25 cellular contexts compared by ENCODE assay signal in genomic region chrX:9730752-9731151, GRCh38. TPM values are rescaled to one million over a fixed set of nuclear protein-coding genes. Genes with fewer than 3 reads are reported as not detected.
DNase-seq lines count a peak whose midpoint lies in the region; ATAC-seq and TF ChIP-seq lines count a peak whose summit lies in the region.
"Had no signal": no experiment of that assay in that cellular context is flagged by ENCODE, and none has a peak within 500 bp of the region (broad histone marks: within the 10 kb centered on the region; RNA-seq: fewer than 3 reads in every experiment).

No MANE protein-coding gene starts in this region.

- CTCF ChIA-PET in mammary epithelial cell (lab: Charles Lee; ENCODE audit: low non-redundant PET): no interaction called here

- WGBS in mammary epithelial cell (ENCODE audit: low coverage, missing lambda C conversion rate): 0% methylated on average over 1 of the region's 1 CpG

- dilution Hi-C loops in mammary epithelial cell (cut with HindIII; ENCODE audit: low sequenced_read_pairs): no loop called here

- H3K9ac ChIP-seq in mammary epithelial cell (ENCODE audit: insufficient read depth, low read length): no peak overlapping the region

- no peak overlapping the region for H3K27ac ChIP-seq in mammary epithelial cell (ENCODE audit: insufficient read depth, low read depth, low read length)
- H3K27ac ChIP-seq: cardiac muscle cell, ovary, tibial artery had no signal

- intact Hi-C loops in mammary epithelial cell (cut with micrococcal nuclease): no loop called here

- BruUV-seq in mammary epithelial cell (replicated peaks; lab: Mats Ljungman, UMichigan): no TSS peak

- H3K79me2 ChIP-seq in mammary epithelial cell (ENCODE audit: insufficient read depth, low read length): no peaks in the 10 kb centered on the region

- no peaks in the 10 kb centered on the region for H3K36me3 ChIP-seq in mammary epithelial cell (ENCODE audit: insufficient read depth, low read length)
- H3K36me3 ChIP-seq: cardiac muscle cell, ovary, tibial artery had no signal

- H3K4me2 ChIP-seq in mammary epithelial cell (ENCODE audit: insufficient read depth, low read depth, low read length): no peak overlapping the region
- H3K4me2 ChIP-seq: smooth muscle cell had no signal

- H3K4me1 ChIP-seq in mammary epithelial cell (ENCODE audit: insufficient read depth, low read length): no peaks in the 10 kb centered on the region
- H3K4me1 ChIP-seq: tibial artery had no signal

- in situ Hi-C loops in mammary epithelial cell (cut with MboI; ENCODE audit: low sequenced_read_pairs in 2 of 2): no loop called here

- no peak for TF ChIP-seq CTCF in GM12865 (IDR thresholded peaks at IDR 0.05; ENCODE audit: insufficient read depth, low read depth, low read length, missing control alignments)
- no peak for TF ChIP-seq CTCF in mammary epithelial cell (conservative IDR thresholded peaks at IDR 0.05 in 1 of 2, IDR thresholded peaks at IDR 0.05 in 1 of 2; ENCODE audit: extremely low read depth in 1 of 2, insufficient read depth in 1 of 2, low read depth in 1 of 2, low read length in 2 of 2)

- ATAC-seq in HG02870 (IDR thresholded peaks at IDR 0.05; ENCODE audit: unreplicated experiment): peak; percentile 77
- no peak for ATAC-seq in GM19023 (IDR thresholded peaks at IDR 0.05; ENCODE audit: unreplicated experiment)
- ATAC-seq: HCT116, K562, mucosa of descending colon, SK-N-SH treated with all-trans-retinoic acid at 6 μM for 48 hours had no signal

- no peak overlapping the region for H2AFZ ChIP-seq in mammary epithelial cell (ENCODE audit: low read depth, low read length)

- H3K27me3 ChIP-seq in mammary epithelial cell (ENCODE audit: insufficient read depth, low read length): no peaks in the 10 kb centered on the region
- H3K27me3 ChIP-seq: cardiac muscle cell, ovary, tibial artery had no signal

- DNase-seq in CD1c-positive myeloid dendritic cell (ENCODE audit: extremely low spot score): peak; percentile 50
- peak; percentile 9 for DNase-seq in GM12865 (ENCODE audit: low read depth)
- peak; percentile 62 for DNase-seq in mammary epithelial cell
- no peak for DNase-seq in HK-2 (ENCODE audit: unreplicated experiment)
- no peak for DNase-seq in germinal center (ENCODE audit: low spot score)
- DNase-seq: activated CD4-positive, alpha-beta T cell treated with anti-CD3 and anti-CD28 coated beads, Interleukin-2, amount 50 U/mL, for 4 hours; activated gamma-delta T cell treated with Interleukin-2 at 50 U/mL for 16 hours; EL; mucosa of descending colon; NCI-H1417 treated with DMSO at 0.1 percent for 48 hours; NCI-H2081 treated with DMSO at 0.1 percent for 48 hours; NCI-H446; NCI-H82; ovary; stimulated activated CD4-positive, alpha-beta T cell treated with anti-CD3 and anti-CD28 coated beads, Interleukin-4, amount 100 ng/mL, for 1 hour; tibial artery had no signal

- H3K4me3 ChIP-seq in GM12865 (ENCODE audit: low read depth, low read length) (no peak overlapping the region), mammary epithelial cell (replicated peaks in 1 of 3; ENCODE audit: insufficient read depth in 1 of 3, low read depth in 2 of 3, low read length in 3 of 3) (no peak overlapping the region)
- H3K4me3 ChIP-seq: cardiac muscle cell, K562, mucosa of descending colon, ovary, smooth muscle cell, tibial artery had no signal

- H4K20me1 ChIP-seq in mammary epithelial cell (ENCODE audit: insufficient read depth, low read length): no peaks in the 10 kb centered on the region

- peaks cover 19% of the 10 kb centered on the region for H3K9me3 ChIP-seq in mammary epithelial cell (replicated peaks; ENCODE audit: insufficient read depth, low read length)
- H3K9me3 ChIP-seq: mucosa of descending colon, ovary had no signal

RNA-seq across cellular contexts. Expression of gene GPR143, which starts 34.9 kb away (rescaled TPM):
- total RNA-seq in mammary epithelial cell: not detected
- polyA plus RNA-seq in mammary epithelial cell: not detected
- not detected for polyA minus RNA-seq in mammary epithelial cell
- total RNA-seq: K562, OCI-LY7 had no signal
- polyA plus RNA-seq: CD14-positive monocyte, K562 had no signal

RNA-seq across cellular contexts. Expression of gene SHROOM2, which starts 55.5 kb away (rescaled TPM):
- 10 to 100 TPM in 1 of 2 donors, 1 to 10 TPM in 1; 9.7 to 12.0 TPM for total RNA-seq in mammary epithelial cell
- 8.7 TPM for polyA plus RNA-seq in mammary epithelial cell
- 13.8 TPM for polyA minus RNA-seq in mammary epithelial cell
- total RNA-seq: K562, OCI-LY7 had no signal
- polyA plus RNA-seq: CD14-positive monocyte, K562 had no signal

Comparison
In these comparisons a context has a peak if more than half of its experiments do, and no peak if none do; other contexts are left out.
1. DNase-seq: peak in CD1c-positive myeloid dendritic cell (single experiment), GM12865 (single experiment) and mammary epithelial cell (single experiment); none in HK-2 (single experiment) and germinal center (single experiment).